Comparison of ENCODE assay signal across 24 cellular contexts in genomic region chr19:2858864-2859263, GRCh38. TPM values are rescaled to one million over a fixed set of nuclear protein-coding genes. Genes with fewer than 3 reads are reported as not detected.
A peak's percentile ranks its signal among the peaks of the same experiment; 100 is the strongest.
DNase-seq lines count a peak whose midpoint lies in the region; ATAC-seq, FAIRE-seq and TF ChIP-seq lines count a peak whose summit lies in the region.
"Had no signal": no experiment of that assay in that cellular context is flagged by ENCODE, and none has a peak within 500 bp of the region (broad histone marks: within the 10 kb centered on the region; RNA-seq: fewer than 3 reads in every experiment).

No MANE protein-coding gene starts in this region.

- WGBS in HepG2 (ENCODE audit: low lambda C conversion rate) = 96% methylated on average over 26 of the region's 27 CpGs
- 86% methylated on average over 8 of the region's 27 CpGs for WGBS in right lobe of liver (ENCODE audit: insufficient coverage, low coverage, low lambda C conversion rate, missing lambda C conversion rate)
- 66% methylated on average over 17 of the region's 27 CpGs for WGBS in K562 (ENCODE audit: insufficient coverage, low coverage, missing lambda C conversion rate)

- no peak for TF ChIP-seq POLR2A in HepG2 (IDR thresholded peaks at IDR 0.05; ENCODE audit: insufficient read depth in 1 of 2, low read depth in 2 of 2, low read length in 2 of 2)
- no peak for TF ChIP-seq POLR2A in right lobe of liver (IDR thresholded peaks at IDR 0.05)
- TF ChIP-seq POLR2A in K562 (conservative IDR thresholded peaks at IDR 0.05) = no peak

- TF ChIP-seq RAD21 in HepG2 (CRISPR knock-in tag; IDR thresholded peaks at IDR 0.05) = no peak
- TF ChIP-seq RAD21 in K562 (CRISPR knock-in tag; conservative IDR thresholded peaks at IDR 0.05 in 1 of 2, IDR thresholded peaks at IDR 0.05 in 1 of 2) = no peak

- POLR2A ChIA-PET in HepG2 (lab: Yijun Ruan, JAX) = interaction anchor here (1.4 kb wide), 1 partner anchor 8 kb away, joined by 5 read pairs; the partner anchor contains the start of gene ZNF556
- POLR2A ChIA-PET in K562 (lab: Yijun Ruan, JAX) = interaction anchor here (2.2 kb wide), 1 partner anchor 18 kb away, joined by 5 read pairs; the partner anchor contains the start of gene ZNF555

- H3K27me3 ChIP-seq in HepG2 (ENCODE audit: control insufficient read depth in 1 of 2, insufficient read depth in 2 of 2, low read length in 2 of 2) = no peaks in the 10 kb centered on the region
- no peaks in the 10 kb centered on the region for H3K27me3 ChIP-seq in right lobe of liver
- no peaks in the 10 kb centered on the region; a peak in 1 of 5 replicates for H3K27me3 ChIP-seq in K562 (ENCODE audit: control insufficient read depth in 2 of 2, insufficient read depth in 2 of 2, low read length in 2 of 2)
- H3K27me3 ChIP-seq in MM.1S (replicated peaks; ENCODE audit: insufficient read depth, low read length) = peaks cover 40% of the 10 kb centered on the region
- H3K27me3 ChIP-seq: BLaER1 had no signal

- no peak overlapping the region for H3K4me2 ChIP-seq in HepG2 (ENCODE audit: low read depth, low read length)
- H3K4me2 ChIP-seq in K562 (ENCODE audit: insufficient read depth, low read length) = no peak overlapping the region
- H3K4me2 ChIP-seq in MM.1S (ENCODE audit: low read depth, low read length) = no peak overlapping the region
- H3K4me2 ChIP-seq: BLaER1 had no signal

- H3K9ac ChIP-seq in HepG2 (ENCODE audit: insufficient read depth, low read depth, low read length) (no peak overlapping the region), K562 (ENCODE audit: insufficient read depth in 1 of 2, low read depth in 2 of 2, low read length in 2 of 2) (no peak overlapping the region), MM.1S (ENCODE audit: low read length) (no peak overlapping the region)
- H3K9ac ChIP-seq: BLaER1, GM23248 had no signal

- FAIRE-seq in HepG2 (lab: Jason Lieb, UNC) (no peak), K562 (lab: Jason Lieb, UNC) (no peak)
- FAIRE-seq: A204.1, GM12878, GM19239, H1 had no signal

- in situ Hi-C loops in HepG2 (cut with HindIII; ENCODE audit: extremely low pct_ligation_motif_present, low pct_unique_long_range_greater_than_20kb) (no loop called here), K562 (cut with MboI) (no loop called here)

- BruUV-seq in HepG2 (replicated peaks; lab: Mats Ljungman, UMichigan) (no TSS peak), K562 (replicated peaks; lab: Mats Ljungman, UMichigan) (no TSS peak)

- intact Hi-C loops in HepG2 (cut with micrococcal nuclease; ENCODE audit: unreplicated experiment) = no loop called here
- intact Hi-C loops in right lobe of liver (cut with DNase I) = no loop called here
- intact Hi-C loops in K562 (cut with micrococcal nuclease) = no loop called here

- DNase-seq in HepG2 (ENCODE audit: low spot score) (no peak), right lobe of liver (no peak), K562 (ENCODE audit: extremely low read depth in 1 of 4, low spot score in 3 of 4) (no peak), NCI-H187 (lab: John Stamatoyannopoulos, UW) (no peak), MM.1S (no peak)
- DNase-seq: Caco-2; CD4-positive, CD25-positive, alpha-beta regulatory T cell; CD8-positive, alpha-beta T cell; DMS153; EL; GDM1; GM23248; H7; HCEC 1CT had no signal

- no peaks in the 10 kb centered on the region for H3K9me1 ChIP-seq in K562 (ENCODE audit: control insufficient read depth, insufficient read depth, low read length)

- no peaks in the 10 kb centered on the region for H3K9me2 ChIP-seq in MM.1S (replicated peaks; ENCODE audit: insufficient read depth, low read length)

- H3F3A ChIP-seq in MM.1S (ENCODE audit: insufficient read depth, low read length) = no peaks in the 10 kb centered on the region

- no peaks in the 10 kb centered on the region for H4K20me1 ChIP-seq in HepG2 (ENCODE audit: insufficient read depth, low read length)
- H4K20me1 ChIP-seq in K562 (replicated peaks; ENCODE audit: control insufficient read depth, insufficient read depth, low read length) = no peaks in the 10 kb centered on the region
- no peaks in the 10 kb centered on the region for H4K20me1 ChIP-seq in MM.1S (ENCODE audit: insufficient read depth, low read length)
- H4K20me1 ChIP-seq: BLaER1 had no signal

- H3K9me3 ChIP-seq in HepG2 (ENCODE audit: low read length) (no peaks in the 10 kb centered on the region), right lobe of liver (peaks cover 0 to 26% (median 6%) of the 10 kb centered on the region in 4 donors), K562 (replicated peaks; ENCODE audit: control insufficient read depth, insufficient read depth, low read depth, low read length) (peaks cover 10% of the 10 kb centered on the region), MM.1S (replicated peaks; ENCODE audit: insufficient read depth, low read length) (no peaks in the 10 kb centered on the region)

- H3K4me1 ChIP-seq in HepG2 (ENCODE audit: insufficient read depth, low read length) (peaks cover 18% of the 10 kb centered on the region), right lobe of liver (no peaks in the 10 kb centered on the region), K562 (replicated peaks in 1 of 2; ENCODE audit: control insufficient read depth in 2 of 2, insufficient read depth in 2 of 2, low read length in 2 of 2) (peaks cover 0 to 5% of the 10 kb centered on the region in 2 experiments; a peak in 2 of 5 replicates), MM.1S (ENCODE audit: low read length) (no peaks in the 10 kb centered on the region)
- H3K4me1 ChIP-seq: BLaER1, Caco-2 had no signal

- H3K27ac ChIP-seq in HepG2 (ENCODE audit: extremely low read length, insufficient read depth, low read length) (no peak overlapping the region), right lobe of liver (no peak overlapping the region), K562 (ENCODE audit: extremely low read depth, low read depth, low read length) (no peak overlapping the region), MM.1S (ENCODE audit: low read length) (no peak overlapping the region)
- H3K27ac ChIP-seq: 22Rv1, BLaER1, C4-2B, GM23248 had no signal

- TF ChIP-seq EP300 in HepG2 (IDR thresholded peaks at IDR 0.05; ENCODE audit: low read depth in 2 of 2, low read length in 2 of 2) = no peak
- no peak for TF ChIP-seq EP300 in HepG2 (CRISPR knock-in tag; IDR thresholded peaks at IDR 0.05; ENCODE audit: borderline replicate concordance)
- no peak for TF ChIP-seq EP300 in K562 (IDR thresholded peaks at IDR 0.05; ENCODE audit: low read length)

- H2AFZ ChIP-seq in HepG2 (ENCODE audit: low read length) (no peak overlapping the region), K562 (ENCODE audit: low read depth, low read length) (no peak overlapping the region), MM.1S (ENCODE audit: low read length) (no peak overlapping the region)
- H2AFZ ChIP-seq: GM23248 had no signal

- H3K79me2 ChIP-seq in HepG2 (ENCODE audit: insufficient read depth, low read length) (no peaks in the 10 kb centered on the region), K562 (ENCODE audit: control insufficient read depth, insufficient read depth, low read length) (no peaks in the 10 kb centered on the region), MM.1S (ENCODE audit: low read length) (no peaks in the 10 kb centered on the region)

- H3K4me3 ChIP-seq in HepG2 (replicated peaks in 1 of 3; ENCODE audit: insufficient read depth in 1 of 3, low read depth in 2 of 3, low read length in 3 of 3) (no peak overlapping the region), right lobe of liver (no peak overlapping the region), K562 (no peak overlapping the region), MM.1S (ENCODE audit: low read length) (no peak overlapping the region)
- H3K4me3 ChIP-seq: BLaER1, GM12878, GM23248 had no signal

- TF ChIP-seq CTCF in HepG2 (CRISPR knock-in tag; IDR thresholded peaks at IDR 0.05) = peak; percentile 23; the same call in 1 of the 2 replicates
- TF ChIP-seq CTCF in right lobe of liver (IDR thresholded peaks at IDR 0.05) = no peak
- no peak for TF ChIP-seq CTCF in K562 (IDR thresholded peaks at IDR 0.05 in 2 of 3, conservative IDR thresholded peaks at IDR 0.05 in 1 of 3; ENCODE audit: insufficient read depth in 2 of 3, low read depth in 1 of 3, low read length in 3 of 3)
- no peak for TF ChIP-seq CTCF in MM.1S (IDR thresholded peaks at IDR 0.05; ENCODE audit: low read length)

- H3K36me3 ChIP-seq in HepG2 (replicated peaks in 1 of 2; ENCODE audit: control insufficient read depth in 1 of 2, insufficient read depth in 2 of 2, low read length in 2 of 2) (peaks cover 0 to 1% of the 10 kb centered on the region in 2 experiments; a peak in 1 of 5 replicates), right lobe of liver (no peaks in the 10 kb centered on the region), K562 (ENCODE audit: control insufficient read depth, insufficient read depth, low read length) (peaks cover 1% of the 10 kb centered on the region; the same call in 2 of the 3 replicates), MM.1S (replicated peaks; ENCODE audit: insufficient read depth, low read length) (no peaks in the 10 kb centered on the region)

- ATAC-seq in HepG2 (no peak), right lobe of liver (no peak), K562 (no peak), HG02981 (IDR thresholded peaks at IDR 0.05; ENCODE audit: unreplicated experiment) (no peak)
- ATAC-seq: CD8-positive, alpha-beta T cell; GM12878 had no signal

- CTCF ChIA-PET in HepG2 (lab: Yijun Ruan, JAX; ENCODE audit: low intra/inter-chr PET ratio, low total read pairs) = no interaction called here
- CTCF ChIA-PET in K562 (lab: Yijun Ruan, JAX; ENCODE audit: low intra/inter-chr PET ratio) = no interaction called here

RNA-seq across cellular contexts. Expression of gene ZNF556, which starts 8.3 kb away (rescaled TPM):
- 28.6 and 41.2 TPM in 2 replicates for total RNA-seq in HepG2 (2016; rRNA removed; fragmentation: Illumina TruSeq; extraction: Trizol)
- 1.8 and 2.7 TPM in 2 replicates for total RNA-seq in HepG2 (2016; cell fraction: cytosol; rRNA removed; fragmentation: Illumina TruSeq; extraction: Trizol; ENCODE audit: low read depth)
- total RNA-seq in HepG2 (2016; cell fraction: insoluble cytoplasmic fraction; rRNA removed; fragmentation: Illumina TruSeq; extraction: Trizol) = 27.1 and 45.6 TPM in 2 replicates
- total RNA-seq in HepG2 (2016; cell fraction: membrane; rRNA removed; fragmentation: Illumina TruSeq; extraction: Trizol) = 7.1 and 7.5 TPM in 2 replicates
- total RNA-seq in HepG2 (2016; cell fraction: nucleus; rRNA removed; fragmentation: Illumina TruSeq; extraction: Trizol) = 11.2 and 14.3 TPM in 2 replicates
- 4.2 and 5.5 TPM in 2 replicates for polyA plus RNA-seq in HepG2 (2011; rRNA removed)
- 3.2 and 3.9 TPM in 2 replicates for polyA plus RNA-seq in HepG2 (2011; cell fraction: cytosol; rRNA removed)
- 2.7 and 3.8 TPM in 2 replicates for polyA plus RNA-seq in HepG2 (2011; cell fraction: nucleus; rRNA removed)
- 9.5 and 11.2 TPM in 2 replicates for polyA plus RNA-seq in HepG2 (2012)
- 1.3 and 1.5 TPM in 2 replicates for polyA plus RNA-seq in HepG2 (2016; cell fraction: cytosol; fragmentation: Illumina TruSeq; extraction: Trizol; ENCODE audit: low read depth)
- 21.4 and 21.8 TPM in 2 replicates for polyA plus RNA-seq in HepG2 (2016; cell fraction: insoluble cytoplasmic fraction; fragmentation: Illumina TruSeq; extraction: Trizol; ENCODE audit: low read depth)
- 2.7 and 2.9 TPM in 2 replicates for polyA plus RNA-seq in HepG2 (2016; cell fraction: membrane; fragmentation: Illumina TruSeq; extraction: Trizol; ENCODE audit: low read depth)
- polyA plus RNA-seq in HepG2 (2016; cell fraction: nucleus; fragmentation: Illumina TruSeq; extraction: Trizol; ENCODE audit: insufficient read depth, low read depth) = 12.1 and 15.4 TPM in 2 replicates
- 2.5 and 7.0 TPM in 2 replicates for polyA minus RNA-seq in HepG2 (2011; rRNA and poly(A)+ RNA removed; ENCODE audit: low replicate concordance)
- 13.7 and 18.1 TPM in 2 replicates for polyA minus RNA-seq in HepG2 (2011; cell fraction: cytosol; rRNA and poly(A)+ RNA removed)
- polyA minus RNA-seq in HepG2 (2011; cell fraction: nucleus; rRNA and poly(A)+ RNA removed) = 10.7 and 11.7 TPM in 2 replicates
- not detected for total RNA-seq in right lobe of liver
- total RNA-seq in K562 (2011; cell fraction: chromatin; rRNA removed; ENCODE audit: low replicate concordance) = not detected in 2 replicates
- not detected in 2 replicates for total RNA-seq in K562 (2011; cell fraction: nucleolus; rRNA removed)
- total RNA-seq in K562 (2011; cell fraction: nucleoplasm; rRNA removed) = 0.08 TPM in 1 of 2 replicates, not detected in the other
- 0.12 and 0.36 TPM in 2 replicates for total RNA-seq in K562 (2014; rRNA removed)
- total RNA-seq in K562 (2014; rRNA removed; fragmentation: Illumina TruSeq; extraction: Trizol) = 0.03 and 0.33 TPM in 2 replicates
- 0.11 TPM in 1 of 2 replicates, not detected in the other for total RNA-seq in K562 (2015; rRNA removed; fragmentation: Illumina TruSeq; extraction: Trizol)
- 0.11 TPM in 1 of 2 replicates, not detected in the other for total RNA-seq in K562 (2021)
- polyA plus RNA-seq in K562 (2011; rRNA removed) = not detected in 2 replicates
- polyA plus RNA-seq in K562 (2011; cell fraction: cytosol; rRNA removed) = not detected in 2 replicates
- polyA plus RNA-seq in K562 (2011; cell fraction: nucleus; rRNA removed) = not detected in 2 replicates
- 0.03 and 0.04 TPM in 2 replicates for polyA plus RNA-seq in K562 (2012)
- 0.01 and 0.06 TPM in 2 replicates for polyA plus RNA-seq in K562 (2014; fragmentation: Illumina TruSeq; extraction: Trizol)
- under 1 TPM; 0.01 to 0.10 TPM for polyA plus RNA-seq in K562 (2014; fragmentation: Nextera tagmentation; extraction: Ambion mirVana)
- polyA plus RNA-seq in K562 (2014; rRNA removed) = 0.08 and 0.09 TPM in 2 replicates
- 0.07 TPM in 1 of 2 replicates, not detected in the other for polyA minus RNA-seq in K562 (2011; rRNA and poly(A)+ RNA removed)
- not detected in 2 replicates for polyA minus RNA-seq in K562 (2011; cell fraction: cytosol; rRNA and poly(A)+ RNA removed)
- polyA minus RNA-seq in K562 (2011; cell fraction: nucleus; rRNA and poly(A)+ RNA removed) = not detected in 2 replicates
- total RNA-seq: B cell; CD4-positive, CD25-positive, alpha-beta regulatory T cell; CD8-positive, alpha-beta T cell; GM12878; GM23248; H1 had no signal
- polyA plus RNA-seq: AG04450; CD4-positive, CD25-positive, alpha-beta regulatory T cell; GM12878; GM23248; H1 had no signal

RNA-seq across cellular contexts. Expression of gene ZNF555, which starts 17.6 kb away (rescaled TPM):
- 8.0 and 12.4 TPM in 2 replicates for total RNA-seq in HepG2 (2016; rRNA removed; fragmentation: Illumina TruSeq; extraction: Trizol)
- total RNA-seq in HepG2 (2016; cell fraction: cytosol; rRNA removed; fragmentation: Illumina TruSeq; extraction: Trizol; ENCODE audit: low read depth) = 1.8 and 2.9 TPM in 2 replicates
- 6.5 and 12.2 TPM in 2 replicates for total RNA-seq in HepG2 (2016; cell fraction: insoluble cytoplasmic fraction; rRNA removed; fragmentation: Illumina TruSeq; extraction: Trizol)
- total RNA-seq in HepG2 (2016; cell fraction: membrane; rRNA removed; fragmentation: Illumina TruSeq; extraction: Trizol) = 4.5 and 6.1 TPM in 2 replicates
- 4.7 and 5.1 TPM in 2 replicates for total RNA-seq in HepG2 (2016; cell fraction: nucleus; rRNA removed; fragmentation: Illumina TruSeq; extraction: Trizol)
- polyA plus RNA-seq in HepG2 (2011; rRNA removed) = 5.0 and 5.3 TPM in 2 replicates
- polyA plus RNA-seq in HepG2 (2011; cell fraction: cytosol; rRNA removed) = 2.4 and 3.9 TPM in 2 replicates
- polyA plus RNA-seq in HepG2 (2011; cell fraction: nucleus; rRNA removed) = 2.1 and 4.1 TPM in 2 replicates
- polyA plus RNA-seq in HepG2 (2012) = 5.6 and 6.0 TPM in 2 replicates
- 0.28 and 0.34 TPM in 2 replicates for polyA plus RNA-seq in HepG2 (2016; cell fraction: cytosol; fragmentation: Illumina TruSeq; extraction: Trizol; ENCODE audit: low read depth)
- 5.3 and 5.9 TPM in 2 replicates for polyA plus RNA-seq in HepG2 (2016; cell fraction: insoluble cytoplasmic fraction; fragmentation: Illumina TruSeq; extraction: Trizol; ENCODE audit: low read depth)
- 0.68 and 1.1 TPM in 2 replicates for polyA plus RNA-seq in HepG2 (2016; cell fraction: membrane; fragmentation: Illumina TruSeq; extraction: Trizol; ENCODE audit: low read depth)
- polyA plus RNA-seq in HepG2 (2016; cell fraction: nucleus; fragmentation: Illumina TruSeq; extraction: Trizol; ENCODE audit: insufficient read depth, low read depth) = 4.9 and 5.6 TPM in 2 replicates
- 1.3 and 4.9 TPM in 2 replicates for polyA minus RNA-seq in HepG2 (2011; rRNA and poly(A)+ RNA removed; ENCODE audit: low replicate concordance)
- polyA minus RNA-seq in HepG2 (2011; cell fraction: cytosol; rRNA and poly(A)+ RNA removed) = 6.2 and 10.6 TPM in 2 replicates
- polyA minus RNA-seq in HepG2 (2011; cell fraction: nucleus; rRNA and poly(A)+ RNA removed) = 7.2 and 13.2 TPM in 2 replicates
- total RNA-seq in right lobe of liver = 1 to 10 TPM in 5 of 6 experiments, under 1 TPM in 1; 0.87 to 2.6 (median 2.1) TPM
- 9.7 and 21.8 TPM in 2 replicates for total RNA-seq in K562 (2011; cell fraction: chromatin; rRNA removed; ENCODE audit: low replicate concordance)
- total RNA-seq in K562 (2011; cell fraction: nucleolus; rRNA removed) = 3.2 and 3.6 TPM in 2 replicates
- total RNA-seq in K562 (2011; cell fraction: nucleoplasm; rRNA removed) = 4.7 and 5.1 TPM in 2 replicates
- total RNA-seq in K562 (2014; rRNA removed) = 2.0 TPM in 2 replicates
- total RNA-seq in K562 (2014; rRNA removed; fragmentation: Illumina TruSeq; extraction: Trizol) = 6.0 and 6.8 TPM in 2 replicates
- total RNA-seq in K562 (2015; rRNA removed; fragmentation: Illumina TruSeq; extraction: Trizol) = 3.2 and 3.6 TPM in 2 replicates
- total RNA-seq in K562 (2021) = 4.0 and 5.4 TPM in 2 replicates
- 6.7 and 7.5 TPM in 2 replicates for polyA plus RNA-seq in K562 (2011; rRNA removed)
- 1.5 and 3.4 TPM in 2 replicates for polyA plus RNA-seq in K562 (2011; cell fraction: cytosol; rRNA removed)
- polyA plus RNA-seq in K562 (2011; cell fraction: nucleus; rRNA removed) = 3.6 and 6.2 TPM in 2 replicates
- polyA plus RNA-seq in K562 (2012) = 2.5 and 3.1 TPM in 2 replicates
- polyA plus RNA-seq in K562 (2014; fragmentation: Illumina TruSeq; extraction: Trizol) = 4.6 and 5.4 TPM in 2 replicates
- polyA plus RNA-seq in K562 (2014; fragmentation: Nextera tagmentation; extraction: Ambion mirVana) = 1 to 10 TPM; 4.4 to 6.1 TPM
- 3.0 and 3.4 TPM in 2 replicates for polyA plus RNA-seq in K562 (2014; rRNA removed)
- polyA minus RNA-seq in K562 (2011; rRNA and poly(A)+ RNA removed) = 15.0 and 23.3 TPM in 2 replicates
- polyA minus RNA-seq in K562 (2011; cell fraction: cytosol; rRNA and poly(A)+ RNA removed) = 3.5 and 4.8 TPM in 2 replicates
- polyA minus RNA-seq in K562 (2011; cell fraction: nucleus; rRNA and poly(A)+ RNA removed) = 1.6 and 6.4 TPM in 2 replicates

RNA-seq across cellular contexts. Expression of gene ZNF554, which starts 39.2 kb away (rescaled TPM):
- total RNA-seq in HepG2 (2016; rRNA removed; fragmentation: Illumina TruSeq; extraction: Trizol) = 2.7 and 3.0 TPM in 2 replicates
- 0.88 and 1.3 TPM in 2 replicates for total RNA-seq in HepG2 (2016; cell fraction: cytosol; rRNA removed; fragmentation: Illumina TruSeq; extraction: Trizol; ENCODE audit: low read depth)
- 2.8 and 2.9 TPM in 2 replicates for total RNA-seq in HepG2 (2016; cell fraction: insoluble cytoplasmic fraction; rRNA removed; fragmentation: Illumina TruSeq; extraction: Trizol)
- total RNA-seq in HepG2 (2016; cell fraction: membrane; rRNA removed; fragmentation: Illumina TruSeq; extraction: Trizol) = 2.2 and 2.7 TPM in 2 replicates
- total RNA-seq in HepG2 (2016; cell fraction: nucleus; rRNA removed; fragmentation: Illumina TruSeq; extraction: Trizol) = 2.4 and 2.6 TPM in 2 replicates
- polyA plus RNA-seq in HepG2 (2011; rRNA removed) = 2.2 and 2.4 TPM in 2 replicates
- 1.0 and 1.8 TPM in 2 replicates for polyA plus RNA-seq in HepG2 (2011; cell fraction: cytosol; rRNA removed)
- polyA plus RNA-seq in HepG2 (2011; cell fraction: nucleus; rRNA removed) = 2.7 and 4.3 TPM in 2 replicates
- 2.4 and 2.5 TPM in 2 replicates for polyA plus RNA-seq in HepG2 (2012)
- polyA plus RNA-seq in HepG2 (2016; cell fraction: cytosol; fragmentation: Illumina TruSeq; extraction: Trizol; ENCODE audit: low read depth) = 0.44 and 0.53 TPM in 2 replicates
- 1.6 and 1.8 TPM in 2 replicates for polyA plus RNA-seq in HepG2 (2016; cell fraction: insoluble cytoplasmic fraction; fragmentation: Illumina TruSeq; extraction: Trizol; ENCODE audit: low read depth)
- 1.1 and 1.3 TPM in 2 replicates for polyA plus RNA-seq in HepG2 (2016; cell fraction: membrane; fragmentation: Illumina TruSeq; extraction: Trizol; ENCODE audit: low read depth)
- polyA plus RNA-seq in HepG2 (2016; cell fraction: nucleus; fragmentation: Illumina TruSeq; extraction: Trizol; ENCODE audit: insufficient read depth, low read depth) = 4.4 and 5.6 TPM in 2 replicates
- polyA minus RNA-seq in HepG2 (2011; rRNA and poly(A)+ RNA removed; ENCODE audit: low replicate concordance) = 1.1 and 2.6 TPM in 2 replicates
- 1.5 and 1.6 TPM in 2 replicates for polyA minus RNA-seq in HepG2 (2011; cell fraction: cytosol; rRNA and poly(A)+ RNA removed)
- 1.8 and 2.6 TPM in 2 replicates for polyA minus RNA-seq in HepG2 (2011; cell fraction: nucleus; rRNA and poly(A)+ RNA removed)
- total RNA-seq in right lobe of liver = 1 to 10 TPM; 1.4 to 2.5 (median 1.9) TPM
- total RNA-seq in K562 (2011; cell fraction: chromatin; rRNA removed; ENCODE audit: low replicate concordance) = 3.7 and 5.4 TPM in 2 replicates
- 2.8 and 2.9 TPM in 2 replicates for total RNA-seq in K562 (2011; cell fraction: nucleolus; rRNA removed)
- 3.2 and 4.7 TPM in 2 replicates for total RNA-seq in K562 (2011; cell fraction: nucleoplasm; rRNA removed)
- total RNA-seq in K562 (2014; rRNA removed) = 1.2 and 1.5 TPM in 2 replicates
- 1.0 and 1.4 TPM in 2 replicates for total RNA-seq in K562 (2014; rRNA removed; fragmentation: Illumina TruSeq; extraction: Trizol)
- 1.1 and 1.3 TPM in 2 replicates for total RNA-seq in K562 (2015; rRNA removed; fragmentation: Illumina TruSeq; extraction: Trizol)
- 1.3 and 1.8 TPM in 2 replicates for total RNA-seq in K562 (2021)
- 1.3 and 1.5 TPM in 2 replicates for polyA plus RNA-seq in K562 (2011; rRNA removed)
- 0.78 and 1.0 TPM in 2 replicates for polyA plus RNA-seq in K562 (2011; cell fraction: cytosol; rRNA removed)
- 1.5 and 2.0 TPM in 2 replicates for polyA plus RNA-seq in K562 (2011; cell fraction: nucleus; rRNA removed)
- 0.64 and 1.4 TPM in 2 replicates for polyA plus RNA-seq in K562 (2012)
- 0.89 and 1.0 TPM in 2 replicates for polyA plus RNA-seq in K562 (2014; fragmentation: Illumina TruSeq; extraction: Trizol)
- under 1 TPM; 0.07 to 0.31 TPM for polyA plus RNA-seq in K562 (2014; fragmentation: Nextera tagmentation; extraction: Ambion mirVana)
- 1.1 and 1.4 TPM in 2 replicates for polyA plus RNA-seq in K562 (2014; rRNA removed)
- 2.5 and 3.2 TPM in 2 replicates for polyA minus RNA-seq in K562 (2011; rRNA and poly(A)+ RNA removed)
- 0.64 and 1.5 TPM in 2 replicates for polyA minus RNA-seq in K562 (2011; cell fraction: cytosol; rRNA and poly(A)+ RNA removed)
- 0.81 and 1.3 TPM in 2 replicates for polyA minus RNA-seq in K562 (2011; cell fraction: nucleus; rRNA and poly(A)+ RNA removed)

RNA-seq across cellular contexts. Expression of gene ZNF57, which starts 41.9 kb away (rescaled TPM):
- total RNA-seq in HepG2 (2016; rRNA removed; fragmentation: Illumina TruSeq; extraction: Trizol) (17.5 and 25.8 TPM in 2 replicates), right lobe of liver (1 to 10 TPM in 5 of 6 experiments, under 1 TPM in 1; 0.98 to 2.9 (median 1.7) TPM), K562 (2014; rRNA removed) (7.3 and 8.5 TPM in 2 replicates), K562 (2014; rRNA removed; fragmentation: Illumina TruSeq; extraction: Trizol) (13.4 and 13.5 TPM in 2 replicates), K562 (2015; rRNA removed; fragmentation: Illumina TruSeq; extraction: Trizol) (10.8 and 11.5 TPM in 2 replicates), K562 (2021) (7.7 and 7.8 TPM in 2 replicates)
- total RNA-seq in HepG2 (2016; cell fraction: cytosol; rRNA removed; fragmentation: Illumina TruSeq; extraction: Trizol; ENCODE audit: low read depth) = 9.2 and 10.2 TPM in 2 replicates
- total RNA-seq in HepG2 (2016; cell fraction: insoluble cytoplasmic fraction; rRNA removed; fragmentation: Illumina TruSeq; extraction: Trizol) = 17.7 and 22.3 TPM in 2 replicates
- 15.7 and 21.7 TPM in 2 replicates for total RNA-seq in HepG2 (2016; cell fraction: membrane; rRNA removed; fragmentation: Illumina TruSeq; extraction: Trizol)
- 12.5 and 12.8 TPM in 2 replicates for total RNA-seq in HepG2 (2016; cell fraction: nucleus; rRNA removed; fragmentation: Illumina TruSeq; extraction: Trizol)
- polyA plus RNA-seq in HepG2 (2011; rRNA removed) (6.6 and 8.0 TPM in 2 replicates), K562 (2011; rRNA removed) (10.8 and 12.8 TPM in 2 replicates), K562 (2014; fragmentation: Illumina TruSeq; extraction: Trizol) (9.6 and 11.9 TPM in 2 replicates), K562 (2014; fragmentation: Nextera tagmentation; extraction: Ambion mirVana) (1 to 10 TPM; 3.9 to 6.2 TPM), K562 (2014; rRNA removed) (7.0 and 7.7 TPM in 2 replicates)
- 4.3 and 7.3 TPM in 2 replicates for polyA plus RNA-seq in HepG2 (2011; cell fraction: cytosol; rRNA removed)
- polyA plus RNA-seq in HepG2 (2011; cell fraction: nucleus; rRNA removed) = 6.3 and 7.4 TPM in 2 replicates
- polyA plus RNA-seq in HepG2 (2012) = 7.0 and 7.8 TPM in 2 replicates
- 2.7 and 2.8 TPM in 2 replicates for polyA plus RNA-seq in HepG2 (2016; cell fraction: cytosol; fragmentation: Illumina TruSeq; extraction: Trizol; ENCODE audit: low read depth)
- polyA plus RNA-seq in HepG2 (2016; cell fraction: insoluble cytoplasmic fraction; fragmentation: Illumina TruSeq; extraction: Trizol; ENCODE audit: low read depth) = 16.0 TPM in 2 replicates
- 3.9 and 5.1 TPM in 2 replicates for polyA plus RNA-seq in HepG2 (2016; cell fraction: membrane; fragmentation: Illumina TruSeq; extraction: Trizol; ENCODE audit: low read depth)
- 18.5 and 27.5 TPM in 2 replicates for polyA plus RNA-seq in HepG2 (2016; cell fraction: nucleus; fragmentation: Illumina TruSeq; extraction: Trizol; ENCODE audit: insufficient read depth, low read depth)
- 4.0 and 7.2 TPM in 2 replicates for polyA minus RNA-seq in HepG2 (2011; rRNA and poly(A)+ RNA removed; ENCODE audit: low replicate concordance)
- polyA minus RNA-seq in HepG2 (2011; cell fraction: cytosol; rRNA and poly(A)+ RNA removed) = 6.4 and 6.9 TPM in 2 replicates
- polyA minus RNA-seq in HepG2 (2011; cell fraction: nucleus; rRNA and poly(A)+ RNA removed) = 6.6 and 9.9 TPM in 2 replicates
- 13.0 and 27.0 TPM in 2 replicates for total RNA-seq in K562 (2011; cell fraction: chromatin; rRNA removed; ENCODE audit: low replicate concordance)
- total RNA-seq in K562 (2011; cell fraction: nucleolus; rRNA removed) = 9.3 and 12.1 TPM in 2 replicates
- total RNA-seq in K562 (2011; cell fraction: nucleoplasm; rRNA removed) = 10.5 and 12.5 TPM in 2 replicates
- polyA plus RNA-seq in K562 (2011; cell fraction: cytosol; rRNA removed) = 4.9 and 6.9 TPM in 2 replicates
- 10.0 and 11.7 TPM in 2 replicates for polyA plus RNA-seq in K562 (2011; cell fraction: nucleus; rRNA removed)
- 6.3 and 8.0 TPM in 2 replicates for polyA plus RNA-seq in K562 (2012)
- 18.7 and 20.8 TPM in 2 replicates for polyA minus RNA-seq in K562 (2011; rRNA and poly(A)+ RNA removed)
- polyA minus RNA-seq in K562 (2011; cell fraction: cytosol; rRNA and poly(A)+ RNA removed) = 4.1 and 6.6 TPM in 2 replicates
- polyA minus RNA-seq in K562 (2011; cell fraction: nucleus; rRNA and poly(A)+ RNA removed) = 3.0 and 7.1 TPM in 2 replicates

Comparison
In these comparisons a context has a peak if more than half of its experiments do, and no peak if none do; other contexts are left out.
1. Of the 241 proteins assayed by ChIP-seq in both HepG2 and K562: peak only in HepG2: CTCF; only in K562: BHLHE40; in both: ZBTB33; in neither: 237; mixed calls (peak in some experiments, not most) for 1.